16 cellular contexts compared by ENCODE assay signal in the genomic region with DNA sequence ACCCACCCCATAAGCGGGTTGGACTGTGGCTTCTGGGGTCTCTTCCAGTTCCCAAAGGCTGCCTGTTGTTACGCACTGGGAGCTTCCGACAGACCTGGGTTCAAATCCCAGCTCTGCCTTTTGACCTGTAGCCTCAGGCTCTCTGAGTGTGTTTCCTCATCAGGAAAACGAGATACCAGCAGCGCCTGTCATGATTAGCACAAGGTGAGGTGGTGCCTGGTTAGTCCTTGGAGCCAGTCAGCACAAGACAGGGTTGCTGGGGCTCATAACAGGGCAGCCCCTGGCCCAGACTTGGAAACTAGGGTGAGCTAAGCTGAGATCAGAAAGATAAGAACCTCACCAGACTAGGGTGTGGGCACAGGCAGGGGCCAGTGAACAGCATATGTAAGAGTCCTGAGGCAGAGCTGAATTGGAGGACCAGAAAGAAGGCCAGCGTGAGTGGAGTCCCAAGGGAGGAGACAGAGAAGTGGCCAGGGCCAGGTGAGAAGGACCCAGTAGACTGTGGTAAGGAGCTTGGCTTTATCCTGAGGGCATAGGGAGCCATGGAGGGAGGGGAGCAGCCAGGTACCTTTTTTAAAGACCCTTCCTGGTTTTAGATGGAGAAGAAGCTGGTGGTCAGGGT.
"Had no signal": no experiment of that assay in that cellular context is flagged by ENCODE, and none has a peak within 500 bp of the region (broad histone marks: within the 10 kb centered on the region; RNA-seq: fewer than 3 reads in every experiment).

No MANE protein-coding gene starts in this region.

- ATAC-seq: gastroesophageal sphincter had no signal

- H3K4me1 ChIP-seq: ascending aorta had no signal

- H3K27ac Mint-ChIP-seq: activated CD8-positive, alpha-beta T cell treated with anti-CD3 and anti-CD28 coated beads, Interleukin-2, amount 10 ng/mL, durations not matched to agents 7 days and 5 days; activated naive CD8-positive, alpha-beta T cell treated with anti-CD3 and anti-CD28 coated beads, Interleukin-2, amount 50 U/mL, for 24 hours; activated T-helper 1 cell treated with anti-CD3 and anti-CD28 coated beads, Interleukin-12 subunit alpha, Interleukin-12 subunit beta, Interleukin-2, Interleukin-4 antibody, amounts not matched to agents 30 ng/mL and 10 ng/mL and 1 ng/mL, durations not matched to agents 14 hours and 24 hours and 36 hours; naive thymus-derived CD4-positive, alpha-beta T cell had no signal

- H3K36me3 ChIP-seq: ascending aorta, gastroesophageal sphincter, tibial artery, WERI-Rb-1 had no signal

- H3K27me3 ChIP-seq: ascending aorta had no signal

- H3K4me3 Mint-ChIP-seq: activated CD8-positive, alpha-beta T cell treated with anti-CD3 and anti-CD28 coated beads, Interleukin-2, amount 10 ng/mL, durations not matched to agents 7 days and 5 days; activated naive CD8-positive, alpha-beta T cell treated with anti-CD3 and anti-CD28 coated beads, Interleukin-2, amount 50 U/mL, for 24 hours; activated T-helper 1 cell treated with anti-CD3 and anti-CD28 coated beads, Interleukin-12 subunit alpha, Interleukin-12 subunit beta, Interleukin-2, Interleukin-4 antibody, amounts not matched to agents 30 ng/mL and 10 ng/mL and 1 ng/mL, durations not matched to agents 14 hours and 24 hours and 36 hours had no signal

- H3K4me3 ChIP-seq: ascending aorta, lung, skin epidermis, tibial artery had no signal

- H3K9me3 ChIP-seq: ascending aorta, gastroesophageal sphincter, tibial artery had no signal

- DNase-seq: activated CD4-positive, alpha-beta T cell treated with anti-CD3 and anti-CD28 coated beads for 4 hours; activated CD8-positive, alpha-beta T cell treated with anti-CD3 and anti-CD28 coated beads, Interleukin-2, amount 10 ng/mL, durations not matched to agents 7 days and 5 days; activated naive CD4-positive, alpha-beta T cell treated with Interleukin-2 at 50 U/mL for 16 hours; activated naive CD8-positive, alpha-beta T cell treated with anti-CD3 and anti-CD28 coated beads, Interleukin-2, amount 50 U/mL, for 24 hours; effector CD8-positive, alpha-beta T cell; hippocampal formation; naive thymus-derived CD4-positive, alpha-beta T cell; stimulated activated CD4-positive, alpha-beta T cell treated with anti-CD3 and anti-CD28 coated beads, Interleukin-4, amount 100 ng/mL, for 4 hours; tibial artery; WERI-Rb-1 had no signal

- H3K27ac ChIP-seq: ascending aorta, coronary artery, gastroesophageal sphincter, skin epidermis, tibial artery, WERI-Rb-1 had no signal

- H3K9me3 Mint-ChIP-seq: activated naive CD8-positive, alpha-beta T cell treated with anti-CD3 and anti-CD28 coated beads, Interleukin-2, amount 50 U/mL, for 24 hours; activated T-helper 1 cell treated with anti-CD3 and anti-CD28 coated beads, Interleukin-12 subunit alpha, Interleukin-12 subunit beta, Interleukin-2, Interleukin-4 antibody, amounts not matched to agents 30 ng/mL and 10 ng/mL and 1 ng/mL, durations not matched to agents 14 hours and 24 hours and 36 hours had no signal
